ENCODE assay signal across 13 cellular contexts in the genomic region with DNA sequence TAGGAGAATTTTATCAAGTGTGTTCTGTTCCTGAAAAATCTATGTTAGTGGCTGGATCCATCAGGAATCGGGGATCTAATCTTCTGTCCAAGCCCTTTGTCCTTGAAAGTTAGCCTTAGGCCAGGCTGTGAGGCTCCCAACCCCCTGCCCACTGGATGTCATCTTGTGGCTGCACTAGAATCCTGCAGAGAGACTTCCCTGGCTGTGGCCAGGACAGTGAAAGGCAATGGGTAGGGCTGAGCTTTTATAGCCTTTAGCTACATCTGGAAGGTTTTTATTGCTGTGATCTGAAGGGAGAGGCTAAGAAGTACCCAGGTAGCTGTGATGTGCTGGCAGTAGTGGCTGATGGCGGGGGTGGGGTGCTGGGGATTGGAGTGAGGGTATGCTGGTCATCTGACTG. TPM values are rescaled to one million over a fixed set of nuclear protein-coding genes. Genes with fewer than 3 reads are reported as not detected.
DNase-seq lines count a peak whose midpoint lies in the region; ATAC-seq and TF ChIP-seq lines count a peak whose summit lies in the region.
"Had no signal": no experiment of that assay in that cellular context is flagged by ENCODE, and none has a peak within 500 bp of the region (broad histone marks: within the 10 kb centered on the region; RNA-seq: fewer than 3 reads in every experiment).

No MANE protein-coding gene starts in this region.

- peak overlapping the region; percentile 80 for H3K4me3 ChIP-seq in WI38 (ENCODE audit: low read depth, low read length)
- no peak overlapping the region for H3K4me3 ChIP-seq in hepatocyte
- no peak overlapping the region for H3K4me3 ChIP-seq in skeletal muscle satellite cell (ENCODE audit: low read length)

- H3K9me3 Mint-ChIP-seq in activated naive CD4-positive, alpha-beta T cell treated with anti-CD3 and anti-CD28 coated beads, Interleukin-2, amount 50 U/mL, for 72 hours: no peaks in the 10 kb centered on the region

- H3K36me3 ChIP-seq in hepatocyte (replicated peaks; ENCODE audit: insufficient read depth, low read depth): no peaks in the 10 kb centered on the region
- H3K36me3 ChIP-seq in skeletal muscle satellite cell (ENCODE audit: insufficient read depth, low read length): no peaks in the 10 kb centered on the region

- no peak overlapping the region for H3K27ac Mint-ChIP-seq in activated naive CD4-positive, alpha-beta T cell treated with anti-CD3 and anti-CD28 coated beads, Interleukin-2, amount 50 U/mL, for 72 hours

- peaks cover 70% of the 10 kb centered on the region for H3K79me2 ChIP-seq in hepatocyte
- H3K79me2 ChIP-seq: parathyroid adenoma had no signal

- H3K27me3 ChIP-seq in hepatocyte: no peaks in the 10 kb centered on the region
- H3K27me3 ChIP-seq in skeletal muscle satellite cell (ENCODE audit: control insufficient read depth, insufficient read depth, low read length): no peaks in the 10 kb centered on the region

- WGBS in hepatocyte (ENCODE audit: low lambda C conversion rate, missing lambda C conversion rate): 31% methylated on average over 2 of the region's 2 CpGs

- H3K9me2 ChIP-seq in hepatocyte (replicated peaks; ENCODE audit: insufficient read depth): no peaks in the 10 kb centered on the region

- no peak for ATAC-seq in activated naive CD4-positive, alpha-beta T cell treated with anti-CD3 and anti-CD28 coated beads, Interleukin-2, amount 50 U/mL, for 72 hours

- H3K36me3 Mint-ChIP-seq in activated naive CD4-positive, alpha-beta T cell treated with anti-CD3 and anti-CD28 coated beads, Interleukin-2, amount 50 U/mL, for 72 hours: peaks cover 0 to 6% of the 10 kb centered on the region in 2 donors

- H3K4me2 ChIP-seq in hepatocyte: peak overlapping the region; percentile 94
- peak overlapping the region; percentile 86 for H3K4me2 ChIP-seq in skeletal muscle satellite cell (ENCODE audit: low read length)

- TF ChIP-seq CTCF in WI38 (IDR thresholded peaks at IDR 0.05; ENCODE audit: low read depth, low read length) (no peak), hepatocyte (IDR thresholded peaks at IDR 0.05; ENCODE audit: poor library complexity) (no peak)

- H3K4me1 ChIP-seq in hepatocyte (ENCODE audit: insufficient read depth): peaks cover 49% of the 10 kb centered on the region
- peaks cover 50% of the 10 kb centered on the region for H3K4me1 ChIP-seq in skeletal muscle satellite cell (ENCODE audit: control insufficient read depth, insufficient read depth, low read length)

- DNase-seq in EH (ENCODE audit: low read depth) (peak; percentile 43), hepatocyte (ENCODE audit: low spot score) (no peak), HPDE6-E6E7 (ENCODE audit: extremely low spot score) (no peak), NCI-H524 treated with DMSO at 0.1 percent for 48 hours (lab: John Stamatoyannopoulos, UW) (no peak), Ammon's horn (ENCODE audit: low spot score) (no peak)
- DNase-seq in activated naive CD4-positive, alpha-beta T cell treated with anti-CD3 and anti-CD28 coated beads, Interleukin-2, amount 50 U/mL, for 72 hours (ENCODE audit: low spot score in 2 of 2): no peak
- DNase-seq: activated CD4-positive, alpha-beta T cell treated with anti-CD3 and anti-CD28 coated beads, Interleukin-2, amount 50 U/mL, for 4 hours; GOT3; NCI-H187 treated with DMSO at 0.1 percent for 48 hours; SHP77 treated with DMSO at 0.1 percent for 48 hours had no signal

- no peak overlapping the region for H2AFZ ChIP-seq in hepatocyte
- H2AFZ ChIP-seq: parathyroid adenoma had no signal

- H3K27ac ChIP-seq in hepatocyte: peak overlapping the region; percentile 96
- H3K27ac ChIP-seq: parathyroid adenoma had no signal

- no peak overlapping the region for H3K9ac ChIP-seq in skeletal muscle satellite cell (ENCODE audit: low read depth, low read length)
- H3K9ac ChIP-seq: parathyroid adenoma had no signal

- peaks cover 5% of the 10 kb centered on the region for H4K20me1 ChIP-seq in hepatocyte (ENCODE audit: insufficient read depth, poor library complexity, severe bottlenecking)

- H3K9me3 ChIP-seq in hepatocyte (ENCODE audit: low read depth) (no peaks in the 10 kb centered on the region), skeletal muscle satellite cell (replicated peaks; ENCODE audit: low read length) (no peaks in the 10 kb centered on the region)

RNA-seq across cellular contexts. Expression of a gene that starts 2.1 kb away (rescaled TPM):
- total RNA-seq in hepatocyte: 63.9 and 72.4 TPM in 2 replicates
- 73.0 and 102 TPM in 2 replicates for polyA plus RNA-seq in hepatocyte
- 65.7 and 69.2 TPM in 2 replicates for total RNA-seq in skeletal muscle satellite cell (2012; rRNA removed)
- 1 to 10 TPM in 1 of 2 donors, under 1 TPM in 1; 0.57 to 2.3 TPM for total RNA-seq in activated naive CD4-positive, alpha-beta T cell treated with anti-CD3 and anti-CD28 coated beads, Interleukin-2, amount 50 U/mL, for 72 hours

RNA-seq across cellular contexts. Expression of a gene that starts 27.0 kb away (rescaled TPM):
- total RNA-seq in hepatocyte: 0.24 TPM in 1 of 2 replicates, not detected in the other
- 0.21 TPM in 1 of 2 replicates, not detected in the other for polyA plus RNA-seq in hepatocyte
- 0.25 TPM in 1 of 2 replicates, not detected in the other for total RNA-seq in skeletal muscle satellite cell (2012; rRNA removed)
- total RNA-seq in activated naive CD4-positive, alpha-beta T cell treated with anti-CD3 and anti-CD28 coated beads, Interleukin-2, amount 50 U/mL, for 72 hours: not detected

Comparison
In these comparisons a context has a peak if more than half of its experiments do, and no peak if none do; other contexts are left out.
1. RNA of a gene that starts 2.1 kb away (total RNA-seq): 63.9 to 72.4 TPM in hepatocyte; 0.57 to 2.3 TPM in activated naive CD4-positive, alpha-beta T cell treated with anti-CD3 and anti-CD28 coated beads, Interleukin-2, amount 50 U/mL, for 72 hours; every median in the first group is over 10 times any median in the second.